In the genomic region with DNA sequence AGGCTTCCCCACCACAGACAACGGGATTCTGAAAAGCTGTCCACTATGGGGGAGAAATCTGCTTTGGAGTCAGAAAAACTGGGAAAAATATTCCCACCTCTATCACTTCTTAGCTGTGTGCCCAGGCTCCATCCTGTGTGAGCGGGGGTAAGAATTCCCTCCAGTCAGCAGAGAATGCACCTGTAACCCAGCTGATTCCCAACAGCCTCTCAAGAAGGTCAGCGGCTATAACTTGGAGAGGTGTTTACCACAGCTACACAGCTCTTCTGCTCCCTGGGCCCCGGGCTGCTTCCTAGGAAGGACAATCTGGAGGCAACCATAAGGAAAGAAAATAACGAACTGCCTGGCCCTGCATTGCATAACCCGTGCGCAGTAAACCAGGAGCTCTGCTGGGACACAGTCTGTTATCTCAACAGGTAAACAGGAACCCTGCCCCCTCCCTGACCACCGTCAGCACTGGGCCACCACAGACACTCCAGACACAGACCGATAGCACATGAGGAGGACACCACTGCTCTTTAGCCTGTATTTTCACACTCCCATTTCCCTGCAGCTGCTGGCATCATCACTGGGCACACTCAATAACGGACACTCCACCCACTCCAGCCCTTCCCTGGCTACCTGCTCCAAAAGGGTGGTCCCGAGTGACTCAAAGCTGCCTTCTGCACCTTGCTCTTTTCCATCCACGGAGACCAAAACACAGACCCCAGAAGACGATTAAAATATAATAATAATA, we compare ENCODE assay signal across 8 cellular contexts. TPM values are rescaled to one million over a fixed set of nuclear protein-coding genes. Genes with fewer than 3 reads are reported as not detected.
DNase-seq lines count a peak whose midpoint lies in the region; ATAC-seq and TF ChIP-seq lines count a peak whose summit lies in the region.

No MANE protein-coding gene starts in this region.

- no peaks in the 10 kb centered on the region for H3K9me3 ChIP-seq in HUES6 (ENCODE audit: control insufficient read depth, insufficient read depth, low read depth, low read length)
- H3K9me3 ChIP-seq in body of pancreas: no peaks in the 10 kb centered on the region
- no peaks in the 10 kb centered on the region for H3K9me3 ChIP-seq in lung (ENCODE audit: control insufficient read depth in 2 of 2, insufficient read depth in 1 of 2, low read length in 1 of 2)
- H3K9me3 ChIP-seq in upper lobe of right lung: no peaks in the 10 kb centered on the region

- DNase-seq in body of pancreas: peak; percentile 53 to 76 (median 65)
- peak; percentile 36 for DNase-seq in lung (ENCODE audit: low spot score)
- no peak for DNase-seq in upper lobe of right lung
- DNase-seq in NCI-H226: no peak

- H3K4me3 ChIP-seq in ACC112 (ENCODE audit: low read depth, low read length) (peak overlapping the region; percentile 91), HUES6 (ENCODE audit: low read depth, low read length) (peak overlapping the region; percentile 85), body of pancreas (peak overlapping the region in 1 of 2 donors; percentile 6), lung (peak overlapping the region; percentile 35), upper lobe of right lung (peak overlapping the region; percentile 64)

- ATAC-seq in body of pancreas (no peak), lung (ENCODE audit: insufficient read depth, low FRiP score) (no peak), upper lobe of right lung (no peak), GM18861 (IDR thresholded peaks at IDR 0.05; ENCODE audit: unreplicated experiment) (no peak), HG03439 (IDR thresholded peaks at IDR 0.05; ENCODE audit: unreplicated experiment) (no peak)

- H3K79me2 ChIP-seq in ACC112 (ENCODE audit: control insufficient read depth, insufficient read depth, low read length, unreplicated experiment): peaks cover 49% of the 10 kb centered on the region

- H3K27me3 ChIP-seq in ACC112 (ENCODE audit: insufficient read depth, low read length) (no peaks in the 10 kb centered on the region), HUES6 (ENCODE audit: control insufficient read depth, insufficient read depth, low read length) (no peaks in the 10 kb centered on the region), body of pancreas (no peaks in the 10 kb centered on the region), lung (ENCODE audit: control insufficient read depth, insufficient read depth) (no peaks in the 10 kb centered on the region), upper lobe of right lung (no peaks in the 10 kb centered on the region)

- H3K36me3 ChIP-seq in ACC112 (ENCODE audit: insufficient read depth, low read length) (0 out of 2 replicates have a peak, but pooled peaks cover 6% of the 10 kb centered on the region), HUES6 (ENCODE audit: control insufficient read depth, insufficient read depth, low read length) (peaks cover 15% of the 10 kb centered on the region), body of pancreas (replicated peaks in 1 of 2; ENCODE audit: insufficient read depth in 1 of 2, low read depth in 2 of 2) (no peaks in the 10 kb centered on the region), lung (ENCODE audit: control insufficient read depth in 2 of 2, insufficient read depth in 2 of 2, low read length in 2 of 2) (peaks cover 0 to 7% of the 10 kb centered on the region in 2 donors), upper lobe of right lung (peaks cover 9% of the 10 kb centered on the region)

- no peak overlapping the region for H2AFZ ChIP-seq in ACC112 (ENCODE audit: low read length, unreplicated experiment)

- WGBS in body of pancreas, 2 donors: 11 to 12% methylated on average over 13 of the region's 13 CpGs
- 16 to 30% methylated on average over 13 of the region's 13 CpGs for WGBS in lung, 2 donors

- peak overlapping the region; percentile 42 for H3K27ac ChIP-seq in ACC112 (ENCODE audit: low read depth, low read length)
- 0 out of 2 replicates have a peak overlapping the region, but pooled peaks have one; percentile 70 for H3K27ac ChIP-seq in HUES6 (ENCODE audit: low read depth, low read length)
- peak overlapping the region; percentile 76 to 96 (median 94) for H3K27ac ChIP-seq in body of pancreas
- peak overlapping the region in 1 of 2 donors; percentile 90 for H3K27ac ChIP-seq in lung (ENCODE audit: low read depth in 1 of 2, low read length in 1 of 2)
- peak overlapping the region; percentile 89 for H3K27ac ChIP-seq in upper lobe of right lung

- peak in 2 of 3 donors; percentile 44 to 45 for TF ChIP-seq POLR2A in body of pancreas (IDR thresholded peaks at IDR 0.05)

- H3K9ac ChIP-seq in HUES6 (ENCODE audit: low read length): peak overlapping the region; percentile 21

- TF ChIP-seq CTCF in body of pancreas (IDR thresholded peaks at IDR 0.05): no peak
- no peak for TF ChIP-seq CTCF in lung (IDR thresholded peaks at IDR 0.05; ENCODE audit: control extremely low read depth, extremely low read depth)
- no peak for TF ChIP-seq CTCF in upper lobe of right lung (IDR thresholded peaks at IDR 0.05)

- H3K4me1 ChIP-seq in ACC112 (ENCODE audit: control insufficient read depth, insufficient read depth, low read length, unreplicated experiment) (peaks cover 20% of the 10 kb centered on the region), HUES6 (ENCODE audit: control insufficient read depth, insufficient read depth, low read length) (peaks cover 45% of the 10 kb centered on the region), body of pancreas (peaks cover 63% of the 10 kb centered on the region), lung (ENCODE audit: control insufficient read depth in 2 of 2, insufficient read depth in 2 of 2, low read length in 2 of 2) (peaks cover 9 to 13% of the 10 kb centered on the region in 2 donors), upper lobe of right lung (peaks cover 49% of the 10 kb centered on the region)

- intact Hi-C loops in body of pancreas (cut with DNase I) (no loop called here), upper lobe of right lung (cut with DNase I) (no loop called here)

RNA-seq across cellular contexts. Expression of gene RAB43, which starts 2.1 kb away (rescaled TPM):
- total RNA-seq in body of pancreas (10 to 100 TPM in 1 of 2 donors, 1 to 10 TPM in 1; 6.6 to 10.1 TPM), lung (10 to 100 TPM in 1 of 2 donors, 1 to 10 TPM in 1; 9.4 to 32.6 TPM), upper lobe of right lung (38.9 TPM)
- 10 to 100 TPM; 18.6 to 22.0 TPM for polyA plus RNA-seq in lung

RNA-seq across cellular contexts. Expression of gene ISY1, which starts 41.3 kb away (rescaled TPM):
- total RNA-seq in body of pancreas (10 to 100 TPM in 1 of 2 donors, 1 to 10 TPM in 1; 9.3 to 12.5 TPM), lung (10 to 100 TPM; 24.5 to 28.4 TPM), upper lobe of right lung (30.3 TPM)
- polyA plus RNA-seq in lung: 10 to 100 TPM; 23.1 to 39.6 TPM

RNA-seq across cellular contexts. Expression of gene GP9, which starts 59.0 kb away (rescaled TPM):
- total RNA-seq in body of pancreas (not detected), lung (1 to 10 TPM in 1 of 2 donors, under 1 TPM in 1; 0.40 to 3.0 TPM), upper lobe of right lung (1.2 TPM)
- 1 to 10 TPM; 1.3 to 6.2 TPM for polyA plus RNA-seq in lung

Comparison
In these comparisons a context has a peak if more than half of its experiments do, and no peak if none do; other contexts are left out.
1. DNase-seq: peak in body of pancreas (4 of 4) and lung (single experiment); none in upper lobe of right lung (single experiment) and NCI-H226 (single experiment).